In the genomic region with DNA sequence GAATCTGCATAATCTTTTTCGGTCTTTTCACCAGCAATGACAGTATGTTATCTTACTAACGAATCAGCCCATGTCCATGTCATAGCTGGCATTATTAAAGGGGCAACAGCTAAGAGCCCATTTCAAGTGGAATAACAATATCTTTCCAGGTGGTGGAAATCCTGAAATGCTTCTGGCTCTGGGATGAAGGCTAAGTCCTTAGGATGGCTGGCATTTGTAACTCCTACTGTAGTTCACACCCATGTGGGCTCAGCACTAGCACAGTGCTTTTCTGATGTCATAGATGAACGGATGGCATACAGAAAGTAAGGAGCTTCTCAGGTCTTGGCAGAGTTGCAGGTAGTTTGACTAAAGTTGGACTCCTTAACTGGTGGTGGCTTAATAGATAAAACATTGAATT, we compare ENCODE assay signal across 36 cellular contexts. TPM values are rescaled to one million over a fixed set of nuclear protein-coding genes. Genes with fewer than 3 reads are reported as not detected.
"Had no signal": no experiment of that assay in that cellular context is flagged by ENCODE, and none has a peak within 500 bp of the region (broad histone marks: within the 10 kb centered on the region; RNA-seq: fewer than 3 reads in every experiment).

No MANE protein-coding gene starts in this region.

- ATAC-seq: activated CD4-positive, alpha-beta T cell treated with anti-CD3 and anti-CD28 coated beads for 36 hours; activated CD4-positive, CD25-positive, alpha-beta regulatory T cell treated with anti-CD3 and anti-CD28 coated beads, Interleukin-2, amount 50 U/mL, for 24 hours; activated CD8-positive, alpha-beta memory T cell treated with anti-CD3 and anti-CD28 coated beads, Interleukin-2, amount 10 ng/mL, durations not matched to agents 7 days and 5 days; activated CD8-positive, alpha-beta T cell treated with anti-CD3 and anti-CD28 coated beads, Interleukin-2, amount 10 ng/mL, durations not matched to agents 7 days and 5 days; activated naive CD8-positive, alpha-beta T cell treated with anti-CD3 and anti-CD28 coated beads, Interleukin-2, amount 50 U/mL, for 24 hours had no signal

- H3K4me1 Mint-ChIP-seq: activated CD4-positive, alpha-beta memory T cell treated with anti-CD3 and anti-CD28 coated beads, Interleukin-2, amount 10 ng/mL, durations not matched to agents 7 days and 5 days; activated CD4-positive, alpha-beta T cell treated with anti-CD3 and anti-CD28 coated beads for 36 hours; activated CD4-positive, alpha-beta T cell treated with anti-CD3 and anti-CD28 coated beads, Interleukin-2, amount 10 ng/mL, durations not matched to agents 7 days and 5 days; activated CD8-positive, alpha-beta memory T cell treated with anti-CD3 and anti-CD28 coated beads, Interleukin-2, amount 10 ng/mL, durations not matched to agents 7 days and 5 days; activated naive CD4-positive, alpha-beta T cell treated with anti-CD3 and anti-CD28 coated beads, Interleukin-2, amount 10 ng/mL, durations not matched to agents 7 days and 5 days; activated naive CD8-positive, alpha-beta T cell treated with anti-CD3 and anti-CD28 coated beads, Interleukin-2, amount 10 ng/mL, durations not matched to agents 7 days and 5 days; activated naive CD8-positive, alpha-beta T cell treated with anti-CD3 and anti-CD28 coated beads, Interleukin-2, amount 50 U/mL, for 24 hours; central memory CD8-positive, alpha-beta T cell had no signal

- H3K27ac ChIP-seq: ascending aorta, cardiac muscle cell, VCaP had no signal

- H3K9me3 ChIP-seq: ascending aorta had no signal

- H3K4me1 ChIP-seq: ascending aorta had no signal

- H3K27me3 Mint-ChIP-seq: brain had no signal

- H3K4me3 ChIP-seq: ascending aorta, cardiac muscle cell had no signal

- DNase-seq: activated CD4-positive, alpha-beta memory T cell treated with anti-CD3 and anti-CD28 coated beads, Interleukin-2, amount 10 ng/mL, durations not matched to agents 7 days and 5 days; activated CD4-positive, alpha-beta T cell treated with anti-CD3 and anti-CD28 coated beads for 1 hour; activated CD4-positive, alpha-beta T cell treated with anti-CD3 and anti-CD28 coated beads for 36 hours; activated CD4-positive, alpha-beta T cell treated with anti-CD3 and anti-CD28 coated beads for 48 hours; activated CD4-positive, alpha-beta T cell treated with anti-CD3 and anti-CD28 coated beads, Interleukin-2, amount 10 ng/mL, durations not matched to agents 7 days and 5 days; activated CD4-positive, alpha-beta T cell treated with anti-CD3 and anti-CD28 coated beads, Interleukin-2, amount 50 U/mL, for 48 hours; activated CD4-positive, CD25-positive, alpha-beta regulatory T cell; activated CD8-positive, alpha-beta memory T cell treated with anti-CD3 and anti-CD28 coated beads for 24 hours; activated CD8-positive, alpha-beta memory T cell treated with anti-CD3 and anti-CD28 coated beads, Interleukin-2, amount 10 ng/mL, durations not matched to agents 7 days and 5 days; activated CD8-positive, alpha-beta memory T cell treated with anti-CD3 and anti-CD28 coated beads, Interleukin-2, amount 50 U/mL, for 48 hours; activated CD8-positive, alpha-beta T cell treated with anti-CD3 and anti-CD28 coated beads, Interleukin-2, amount 10 ng/mL, durations not matched to agents 7 days and 5 days; activated effector memory CD4-positive, alpha-beta T cell treated with Interleukin-2 at 50 U/mL for 16 hours; activated gamma-delta T cell; activated naive CD4-positive, alpha-beta T cell treated with anti-CD3 and anti-CD28 coated beads, Interleukin-2, amount 10 ng/mL, durations not matched to agents 7 days and 5 days; activated naive CD4-positive, alpha-beta T cell treated with Interleukin-2 at 50 U/mL for 16 hours; activated naive CD8-positive, alpha-beta T cell treated with anti-CD3 and anti-CD28 coated beads, Interleukin-2, amount 10 ng/mL, durations not matched to agents 7 days and 5 days; activated naive CD8-positive, alpha-beta T cell treated with anti-CD3 and anti-CD28 coated beads, Interleukin-2, amount 50 U/mL, for 24 hours; activated T-cell treated with anti-CD3 and anti-CD28 coated beads, Interleukin-2, amount 50 U/mL, for 24 hours; activated T-cell treated with anti-CD3 and anti-CD28 coated beads, Interleukin-2, amount 50 U/mL, for 48 hours; amygdala; anterior cingulate cortex; caudate nucleus; cerebellar nuclear complex; T-helper 2 cell; T-helper 9 cell had no signal

- H3K27ac Mint-ChIP-seq: activated CD4-positive, alpha-beta memory T cell treated with anti-CD3 and anti-CD28 coated beads, Interleukin-2, amount 10 ng/mL, durations not matched to agents 7 days and 5 days; activated CD4-positive, alpha-beta T cell treated with anti-CD3 and anti-CD28 coated beads for 36 hours; activated CD4-positive, alpha-beta T cell treated with anti-CD3 and anti-CD28 coated beads, Interleukin-2, amount 10 ng/mL, durations not matched to agents 7 days and 5 days; activated CD8-positive, alpha-beta memory T cell treated with anti-CD3 and anti-CD28 coated beads, Interleukin-2, amount 10 ng/mL, durations not matched to agents 7 days and 5 days; activated CD8-positive, alpha-beta T cell treated with anti-CD3 and anti-CD28 coated beads, Interleukin-2, amount 10 ng/mL, durations not matched to agents 7 days and 5 days; activated naive CD4-positive, alpha-beta T cell treated with anti-CD3 and anti-CD28 coated beads, Interleukin-2, amount 10 ng/mL, durations not matched to agents 7 days and 5 days; activated naive CD4-positive, alpha-beta T cell treated with anti-CD3 and anti-CD28 coated beads, Interleukin-2, amount 50 U/mL, for 24 hours; activated naive CD8-positive, alpha-beta T cell; activated naive CD8-positive, alpha-beta T cell treated with anti-CD3 and anti-CD28 coated beads, Interleukin-2, amount 10 ng/mL, durations not matched to agents 7 days and 5 days; activated naive CD8-positive, alpha-beta T cell treated with anti-CD3 and anti-CD28 coated beads, Interleukin-2, amount 50 U/mL, for 24 hours; activated T-cell treated with anti-CD3 and anti-CD28 coated beads, Interleukin-2, amount 50 U/mL, for 24 hours; activated T-helper 2 cell treated with anti-CD3 and anti-CD28 coated beads, Interferon-gamma antibody, Interleukin-2, Interleukin-4, amounts not matched to agents 10 μg/mL and 5 μg/mL and 100 μg/mL, durations not matched to agents 14 hours and 24 hours and 36 hours; brain; T-helper 1 cell treated with Interleukin-12 subunit alpha and Interleukin-12 subunit beta and Interleukin-4 antibody, amounts not matched to agents 30 μg/mL and 1 μg/mL, for 36 hours; T-helper 2 cell treated with Interferon-gamma antibody and Interleukin-4, amounts not matched to agents 5 μg/mL and 100 μg/mL, for 36 hours had no signal

- H3K9me3 Mint-ChIP-seq: activated CD4-positive, alpha-beta memory T cell treated with anti-CD3 and anti-CD28 coated beads, Interleukin-2, amount 10 ng/mL, durations not matched to agents 7 days and 5 days; activated CD4-positive, alpha-beta T cell treated with anti-CD3 and anti-CD28 coated beads, Interleukin-2, amount 10 ng/mL, durations not matched to agents 7 days and 5 days; activated naive CD4-positive, alpha-beta T cell treated with anti-CD3 and anti-CD28 coated beads, Interleukin-2, amount 10 ng/mL, durations not matched to agents 7 days and 5 days; activated naive CD4-positive, alpha-beta T cell treated with anti-CD3 and anti-CD28 coated beads, Interleukin-2, amount 50 U/mL, for 24 hours; activated naive CD8-positive, alpha-beta T cell treated with anti-CD3 and anti-CD28 coated beads, Interleukin-2, amount 10 ng/mL, durations not matched to agents 7 days and 5 days; activated naive CD8-positive, alpha-beta T cell treated with anti-CD3 and anti-CD28 coated beads, Interleukin-2, amount 50 U/mL, for 24 hours; activated T-cell treated with anti-CD3 and anti-CD28 coated beads, Interleukin-2, amount 50 U/mL, for 24 hours; activated T-helper 2 cell treated with anti-CD3 and anti-CD28 coated beads, Interferon-gamma antibody, Interleukin-2, Interleukin-4, amounts not matched to agents 10 μg/mL and 5 μg/mL and 100 μg/mL, durations not matched to agents 14 hours and 24 hours and 36 hours; brain; T-helper 1 cell treated with Interleukin-12 subunit alpha and Interleukin-12 subunit beta and Interleukin-4 antibody, amounts not matched to agents 30 μg/mL and 1 μg/mL, for 36 hours; T-helper 2 cell treated with Interferon-gamma antibody and Interleukin-4, amounts not matched to agents 5 μg/mL and 100 μg/mL, for 36 hours had no signal

- H3K4me3 Mint-ChIP-seq: activated CD4-positive, alpha-beta memory T cell treated with anti-CD3 and anti-CD28 coated beads, Interleukin-2, amount 10 ng/mL, durations not matched to agents 7 days and 5 days; activated CD4-positive, alpha-beta T cell treated with anti-CD3 and anti-CD28 coated beads for 36 hours; activated CD4-positive, alpha-beta T cell treated with anti-CD3 and anti-CD28 coated beads, Interleukin-2, amount 10 ng/mL, durations not matched to agents 7 days and 5 days; activated CD8-positive, alpha-beta memory T cell treated with anti-CD3 and anti-CD28 coated beads, Interleukin-2, amount 10 ng/mL, durations not matched to agents 7 days and 5 days; activated CD8-positive, alpha-beta T cell treated with anti-CD3 and anti-CD28 coated beads, Interleukin-2, amount 10 ng/mL, durations not matched to agents 7 days and 5 days; activated naive CD4-positive, alpha-beta T cell treated with anti-CD3 and anti-CD28 coated beads, Interleukin-2, amount 10 ng/mL, durations not matched to agents 7 days and 5 days; activated naive CD4-positive, alpha-beta T cell treated with anti-CD3 and anti-CD28 coated beads, Interleukin-2, amount 50 U/mL, for 24 hours; activated naive CD8-positive, alpha-beta T cell; activated naive CD8-positive, alpha-beta T cell treated with anti-CD3 and anti-CD28 coated beads, Interleukin-2, amount 10 ng/mL, durations not matched to agents 7 days and 5 days; activated naive CD8-positive, alpha-beta T cell treated with anti-CD3 and anti-CD28 coated beads, Interleukin-2, amount 50 U/mL, for 24 hours; activated T-cell treated with anti-CD3 and anti-CD28 coated beads, Interleukin-2, amount 50 U/mL, for 24 hours; brain; central memory CD8-positive, alpha-beta T cell; T-helper 1 cell treated with Interleukin-12 subunit alpha and Interleukin-12 subunit beta and Interleukin-4 antibody, amounts not matched to agents 30 μg/mL and 1 μg/mL, for 36 hours; T-helper 2 cell treated with Interferon-gamma antibody and Interleukin-4, amounts not matched to agents 5 μg/mL and 100 μg/mL, for 36 hours had no signal

- H3K27me3 ChIP-seq: ascending aorta, cardiac muscle cell had no signal

- H3K36me3 ChIP-seq: ascending aorta, cardiac muscle cell had no signal

- H3K36me3 Mint-ChIP-seq: activated CD8-positive, alpha-beta memory T cell treated with anti-CD3 and anti-CD28 coated beads, Interleukin-2, amount 10 ng/mL, durations not matched to agents 7 days and 5 days; activated naive CD4-positive, alpha-beta T cell treated with anti-CD3 and anti-CD28 coated beads, Interleukin-2, amount 10 ng/mL, durations not matched to agents 7 days and 5 days; activated naive CD4-positive, alpha-beta T cell treated with anti-CD3 and anti-CD28 coated beads, Interleukin-2, amount 50 U/mL, for 24 hours; activated naive CD8-positive, alpha-beta T cell; activated naive CD8-positive, alpha-beta T cell treated with anti-CD3 and anti-CD28 coated beads, Interleukin-2, amount 10 ng/mL, durations not matched to agents 7 days and 5 days had no signal

RNA-seq across cellular contexts. Expression of gene TMEM200C, which starts 10.0 kb away (rescaled TPM):
- total RNA-seq: activated CD4-positive, alpha-beta memory T cell treated with anti-CD3 and anti-CD28 coated beads, Interleukin-2, amount 10 ng/mL, durations not matched to agents 7 days and 5 days; activated CD4-positive, alpha-beta T cell treated with anti-CD3 and anti-CD28 coated beads for 36 hours; activated CD4-positive, alpha-beta T cell treated with anti-CD3 and anti-CD28 coated beads, Interleukin-2, amount 10 ng/mL, durations not matched to agents 7 days and 5 days; activated CD8-positive, alpha-beta memory T cell treated with anti-CD3 and anti-CD28 coated beads, Interleukin-2, amount 10 ng/mL, durations not matched to agents 7 days and 5 days; activated CD8-positive, alpha-beta T cell treated with anti-CD3 and anti-CD28 coated beads, Interleukin-2, amount 10 ng/mL, durations not matched to agents 7 days and 5 days; activated naive CD8-positive, alpha-beta T cell treated with anti-CD3 and anti-CD28 coated beads, Interleukin-2, amount 10 ng/mL, durations not matched to agents 7 days and 5 days; activated T-helper 2 cell treated with anti-CD3 and anti-CD28 coated beads, Interferon-gamma antibody, Interleukin-2, Interleukin-4, amounts not matched to agents 10 μg/mL and 5 μg/mL and 100 μg/mL, durations not matched to agents 14 hours and 24 hours and 36 hours had no signal
